Comparison of ENCODE assay signal across 25 cellular contexts in genomic region chr5:179122411-179123108, GRCh38.
"Had no signal": no experiment of that assay in that cellular context is flagged by ENCODE, and none has a peak within 500 bp of the region (broad histone marks: within the 10 kb centered on the region; RNA-seq: fewer than 3 reads in every experiment).

No MANE protein-coding gene starts in this region.

- FAIRE-seq: colon, endometrium, islet of Langerhans, TTC549, urothelium cell line had no signal

- H3K27me3 ChIP-seq: body of pancreas, thyroid gland had no signal

- H3K4me1 ChIP-seq: body of pancreas, thyroid gland had no signal

- ATAC-seq: activated CD4-positive, alpha-beta T cell treated with anti-CD3 and anti-CD28 coated beads for 36 hours; body of pancreas; naive thymus-derived CD4-positive, alpha-beta T cell; WTC11 had no signal

- H3K36me3 ChIP-seq: thyroid gland had no signal

- H3K9me3 ChIP-seq: body of pancreas, thyroid gland had no signal

- H3K27ac ChIP-seq: body of pancreas, SK-N-MC, thyroid gland had no signal

- H3K4me3 ChIP-seq: body of pancreas, SK-N-MC, thyroid gland had no signal

- DNase-seq: activated CD4-positive, alpha-beta memory T cell treated with anti-CD3 and anti-CD28 coated beads for 36 hours; activated CD4-positive, alpha-beta T cell treated with anti-CD3 and anti-CD28 coated beads for 36 hours; activated gamma-delta T cell treated with Interleukin-2 at 50 U/mL for 16 hours; activated naive CD8-positive, alpha-beta T cell treated with anti-CD3 and anti-CD28 coated beads for 36 hours; amniotic stem cell; body of pancreas; caudate nucleus; erythroblast; foreskin melanocyte; glutamatergic neuron; hippocampal formation; mesenchymal stem cell; stimulated activated CD4-positive, alpha-beta T cell treated with anti-CD3 and anti-CD28 coated beads, Interleukin-12 subunit alpha, Interleukin-12 subunit beta, amount 100 ng/mL, for 4 hours; stimulated activated CD4-positive, alpha-beta T cell treated with anti-CD3 and anti-CD28 coated beads, Interleukin-1b, Interleukin-23, amount 100 ng/mL, for 48 hours; stimulated activated CD8-positive, alpha-beta memory T cell treated with anti-CD3 and anti-CD28 coated beads, Interleukin-4, amount 100 ng/mL, for 48 hours; stimulated activated naive CD4-positive, alpha-beta T cell; thyroid gland had no signal
